Comparison of ENCODE assay signal across 1 cellular context in genomic region chr3:13215940-13216546, GRCh38.
TF ChIP-seq lines count a peak whose summit lies in the region.

No MANE protein-coding gene starts in this region.

TF ChIP-seq in GM23338, 12 proteins besides CTCF, POLR2A, EP300 and RAD21 (continued from another document):
- TF ChIP-seq ZNF462 (CRISPR knock-in tag; IDR thresholded peaks at IDR 0.05) (no peak), JUNB (IDR thresholded peaks at IDR 0.05; ENCODE audit: unreplicated experiment) (no peak), EZH2phosphoT487 (IDR thresholded peaks at IDR 0.05; ENCODE audit: unreplicated experiment) (no peak)
